7 cellular contexts compared by ENCODE assay signal in genomic region chr16:2905241-2905987, GRCh38.
DNase-seq lines count a peak whose midpoint lies in the region; ATAC-seq and TF ChIP-seq lines count a peak whose summit lies in the region.

No MANE protein-coding gene starts in this region.

- in situ Hi-C loops in astrocyte of the spinal cord (cut with HindIII; ENCODE audit: low sequenced_read_pairs): no loop called here

- H3K4me3 ChIP-seq in astrocyte of the spinal cord (ENCODE audit: low read depth, low read length): peak overlapping the region; percentile 72

- ATAC-seq in GM18498 (IDR thresholded peaks at IDR 0.05; ENCODE audit: unreplicated experiment): peak; percentile 69
- peak; percentile 75 for ATAC-seq in HG02885 (IDR thresholded peaks at IDR 0.05; ENCODE audit: poor library complexity, unreplicated experiment)

- DNase-seq in NCI-H187 treated with DMSO at 0.1 percent for 48 hours (lab: John Stamatoyannopoulos, UW): peak; percentile 100
- DNase-seq in T-helper 9 cell: peak; percentile 87
- DNase-seq in astrocyte of the spinal cord (ENCODE audit: low read depth, low spot score): peak; percentile 99
- peak; percentile 92 to 100 (median 100) for DNase-seq in hypothalamus (lab: John Stamatoyannopoulos, UW)
- DNase-seq in retina: peak; percentile 94

- no peak for TF ChIP-seq CTCF in astrocyte of the spinal cord (IDR thresholded peaks at IDR 0.05; ENCODE audit: low read depth, low read length)

Comparison
In these comparisons a context has a peak if more than half of its experiments do, and no peak if none do; other contexts are left out.
1. Peak in every context shown above with its lines: DNase-seq, ATAC-seq and H3K4me3 ChIP-seq.